1 cellular context compared by ENCODE assay signal in genomic region chr19:913080-913748, GRCh38.
A peak's percentile ranks its signal among the peaks of the same experiment; 100 is the strongest.
TF ChIP-seq lines count a peak whose summit lies in the region.

TSS of gene R3HDM4 (minus strand) at chr19:913219. CDS start at chr19:913157, 62 bp downstream.

TF ChIP-seq in K562, 482 proteins besides CTCF, POLR2A, EP300 and RAD21 (continued from another document):
- TF ChIP-seq ZNF592 (IDR thresholded peaks at IDR 0.05) (0 out of 2 replicates have a peak, but pooled peaks have one; percentile 23), ZFX (CRISPR knock-in tag; IDR thresholded peaks at IDR 0.05) (peak; percentile 57), TGIF2 (CRISPR knock-in tag; IDR thresholded peaks at IDR 0.05) (no peak), NFXL1 (CRISPR knock-in tag; IDR thresholded peaks at IDR 0.05) (no peak), TBP (optimal IDR thresholded peaks at IDR 0.05; ENCODE audit: low read depth, low read length) (peak; percentile 21), MCM7 (IDR thresholded peaks at IDR 0.05) (no peak), KHSRP (IDR thresholded peaks at IDR 0.05) (no peak), GABPB1 (CRISPR knock-in tag; IDR thresholded peaks at IDR 0.05) (0 out of 2 replicates have a peak, but pooled peaks have one; percentile 42), ZNF316 (IDR thresholded peaks at IDR 0.05) (no peak), SMARCA4 (IDR thresholded peaks at IDR 0.05) (no peak), XRCC3 (IDR thresholded peaks at IDR 0.05) (no peak), SPI1 (IDR thresholded peaks at IDR 0.05; ENCODE audit: borderline replicate concordance, low read depth, low read length) (0 out of 2 replicates have a peak, but pooled peaks have one; percentile 11), SMARCC2 (IDR thresholded peaks at IDR 0.05; ENCODE audit: low read depth) (no peak), ELK3 (CRISPR knock-in tag; IDR thresholded peaks at IDR 0.05) (no peak), ZC3H4 (CRISPR knock-in tag; IDR thresholded peaks at IDR 0.05; ENCODE audit: borderline replicate concordance) (no peak), BRD4 (IDR thresholded peaks at IDR 0.05) (no peak), CCAR2 (IDR thresholded peaks at IDR 0.05; ENCODE audit: low read depth, low read length) (no peak), VEZF1 (CRISPR knock-in tag; IDR thresholded peaks at IDR 0.05) (peak; percentile 93), ZC3H8 (IDR thresholded peaks at IDR 0.05) (no peak), ZNF583 (CRISPR knock-in tag; IDR thresholded peaks at IDR 0.05) (no peak), CREM (IDR thresholded peaks at IDR 0.05; ENCODE audit: low read depth) (peak; percentile 76), SMARCE1 (IDR thresholded peaks at IDR 0.05) (no peak), KLF16 (IDR thresholded peaks at IDR 0.05) (no peak), ELF1 (tag; IDR thresholded peaks at IDR 0.05) (peak; percentile 63), SNAPC5 (CRISPR knock-in tag; IDR thresholded peaks at IDR 0.05) (no peak), ETS2 (tag; IDR thresholded peaks at IDR 0.05; ENCODE audit: borderline replicate concordance, poor library complexity, severe bottlenecking) (no peak), GABPA (tag; conservative IDR thresholded peaks at IDR 0.05; ENCODE audit: low read depth) (peak; percentile 91), NR4A1 (CRISPR knock-in tag; IDR thresholded peaks at IDR 0.05) (no peak), NR4A1 (tag; IDR thresholded peaks at IDR 0.05) (no peak)
- TF ChIP-seq, protein P1, sequence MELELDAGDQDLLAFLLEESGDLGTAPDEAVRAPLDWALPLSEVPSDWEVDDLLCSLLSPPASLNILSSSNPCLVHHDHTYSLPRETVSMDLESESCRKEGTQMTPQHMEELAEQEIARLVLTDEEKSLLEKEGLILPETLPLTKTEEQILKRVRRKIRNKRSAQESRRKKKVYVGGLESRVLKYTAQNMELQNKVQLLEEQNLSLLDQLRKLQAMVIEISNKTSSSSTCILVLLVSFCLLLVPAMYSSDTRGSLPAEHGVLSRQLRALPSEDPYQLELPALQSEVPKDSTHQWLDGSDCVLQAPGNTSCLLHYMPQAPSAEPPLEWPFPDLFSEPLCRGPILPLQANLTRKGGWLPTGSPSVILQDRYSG (tag; conservative IDR thresholded peaks at IDR 0.05; ENCODE audit: low read depth): 0 out of 2 replicates have a peak, but pooled peaks have one; percentile 47
- TF ChIP-seq, protein P2, sequence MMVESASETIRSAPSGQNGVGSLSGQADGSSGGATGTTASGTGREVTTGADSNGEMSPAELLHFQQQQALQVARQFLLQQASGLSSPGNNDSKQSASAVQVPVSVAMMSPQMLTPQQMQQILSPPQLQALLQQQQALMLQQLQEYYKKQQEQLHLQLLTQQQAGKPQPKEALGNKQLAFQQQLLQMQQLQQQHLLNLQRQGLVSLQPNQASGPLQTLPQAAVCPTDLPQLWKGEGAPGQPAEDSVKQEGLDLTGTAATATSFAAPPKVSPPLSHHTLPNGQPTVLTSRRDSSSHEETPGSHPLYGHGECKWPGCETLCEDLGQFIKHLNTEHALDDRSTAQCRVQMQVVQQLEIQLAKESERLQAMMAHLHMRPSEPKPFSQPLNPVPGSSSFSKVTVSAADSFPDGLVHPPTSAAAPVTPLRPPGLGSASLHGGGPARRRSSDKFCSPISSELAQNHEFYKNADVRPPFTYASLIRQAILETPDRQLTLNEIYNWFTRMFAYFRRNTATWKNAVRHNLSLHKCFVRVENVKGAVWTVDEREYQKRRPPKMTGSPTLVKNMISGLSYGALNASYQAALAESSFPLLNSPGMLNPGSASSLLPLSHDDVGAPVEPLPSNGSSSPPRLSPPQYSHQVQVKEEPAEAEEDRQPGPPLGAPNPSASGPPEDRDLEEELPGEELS (CRISPR knock-in tag; IDR thresholded peaks at IDR 0.05; ENCODE audit: borderline replicate concordance): no peak
- TF ChIP-seq, protein P3, sequence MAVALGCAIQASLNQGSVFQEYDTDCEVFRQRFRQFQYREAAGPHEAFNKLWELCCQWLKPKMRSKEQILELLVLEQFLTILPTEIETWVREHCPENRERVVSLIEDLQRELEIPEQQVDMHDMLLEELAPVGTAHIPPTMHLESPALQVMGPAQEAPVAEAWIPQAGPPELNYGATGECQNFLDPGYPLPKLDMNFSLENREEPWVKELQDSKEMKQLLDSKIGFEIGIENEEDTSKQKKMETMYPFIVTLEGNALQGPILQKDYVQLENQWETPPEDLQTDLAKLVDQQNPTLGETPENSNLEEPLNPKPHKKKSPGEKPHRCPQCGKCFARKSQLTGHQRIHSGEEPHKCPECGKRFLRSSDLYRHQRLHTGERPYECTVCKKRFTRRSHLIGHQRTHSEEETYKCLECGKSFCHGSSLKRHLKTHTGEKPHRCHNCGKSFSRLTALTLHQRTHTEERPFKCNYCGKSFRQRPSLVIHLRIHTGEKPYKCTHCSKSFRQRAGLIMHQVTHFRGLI (CRISPR knock-in tag; IDR thresholded peaks at IDR 0.05): no peak
TF ChIP-seq in K562: peak in this region for 33.
